Comparison of ENCODE assay signal across 7 cellular contexts in genomic region chr11:68313574-68314202, GRCh38. TPM values are rescaled to one million over a fixed set of nuclear protein-coding genes. Genes with fewer than 3 reads are reported as not detected.
DNase-seq lines count a peak whose midpoint lies in the region; ATAC-seq, FAIRE-seq and TF ChIP-seq lines count a peak whose summit lies in the region.

No MANE protein-coding gene starts in this region.

- no peak for TF ChIP-seq RAD21 in H1 (IDR thresholded peaks at IDR 0.05 in 1 of 2, conservative IDR thresholded peaks at IDR 0.05 in 1 of 2; ENCODE audit: low read depth in 2 of 2, low read length in 2 of 2)

- DNase-seq in GM12891 (ENCODE audit: insufficient read length, low spot score) = no peak
- peak; percentile 87 for DNase-seq in OCI-M1 (lab: John Stamatoyannopoulos, UW)
- DNase-seq in H1 (ENCODE audit: low read depth in 1 of 2, low spot score in 2 of 2) = no peak
- DNase-seq in natural killer cell treated with Interleukin-12 subunit alpha and Interleukin-12 subunit beta and Interleukin-15 and Interleukin-18, amount 100 ng/mL, for 72 hours (ENCODE audit: low spot score) = no peak
- no peak for DNase-seq in amniotic stem cell (lab: John Stamatoyannopoulos, UW)
- no peak for DNase-seq in NCI-H2107 treated with DMSO at 0.1 percent for 48 hours (lab: John Stamatoyannopoulos, UW; ENCODE audit: unreplicated experiment)

- H4K8ac ChIP-seq in H1 (ENCODE audit: extremely low read depth, insufficient read depth, low read length) = peak overlapping the region; percentile 47; the same call in 1 of the 2 replicates

- TF ChIP-seq EP300 in H1 (IDR thresholded peaks at IDR 0.05; ENCODE audit: borderline replicate concordance in 1 of 2, low read depth in 2 of 2, low read length in 2 of 2) = no peak

- H3K27me3 ChIP-seq in H1 (replicated peaks in 1 of 4; ENCODE audit: control insufficient read depth in 3 of 4, extremely low read depth in 1 of 4, insufficient read depth in 3 of 4, low read length in 3 of 4) = peaks cover 0 to 8% (median 3%) of the 10 kb centered on the region in 4 experiments; a peak in 3 of 7 replicates

- H4K20me1 ChIP-seq in H1 (replicated peaks in 1 of 2; ENCODE audit: control insufficient read depth in 1 of 2, insufficient read depth in 2 of 2, low read length in 2 of 2) = peaks cover 0 to 2% of the 10 kb centered on the region in 2 experiments

- no peak overlapping the region for H4K5ac ChIP-seq in H1 (ENCODE audit: insufficient read length, low read depth, low read length)

- H3K4ac ChIP-seq in H1 (replicated peaks; ENCODE audit: insufficient read length, low read depth, low read length) = no peak overlapping the region

- no peak overlapping the region for H2BK120ac ChIP-seq in H1 (replicated peaks; ENCODE audit: low read depth, low read length)

- H2BK15ac ChIP-seq in H1 (ENCODE audit: low read length) = no peak overlapping the region

- H3K14ac ChIP-seq in H1 (ENCODE audit: insufficient read length) = no peak overlapping the region

- peak overlapping the region; percentile 83 for H3K18ac ChIP-seq in H1 (ENCODE audit: extremely low read depth, low read length)

- WGBS in H1 (ENCODE audit: extremely low coverage in 1 of 2, insufficient coverage in 1 of 2, insufficient read length in 1 of 2, insufficient replicate concordance in 2 of 2, low coverage in 1 of 2, low lambda C conversion rate in 2 of 2, missing lambda C conversion rate in 1 of 2), 2 experiments = 9% methylated on average over 19 of the region's 19 CpGs; no CpG with 5 or more reads in 1 of the 2 experiments

- FAIRE-seq in GM12891 (lab: Jason Lieb, UNC) = peak; percentile 41
- FAIRE-seq in H1 (lab: Jason Lieb, UNC) = no peak

- TF ChIP-seq POLR2A in GM12891 (IDR thresholded peaks at IDR 0.05; ENCODE audit: low read depth, low read length) (no peak), H1 (IDR thresholded peaks at IDR 0.05; ENCODE audit: control extremely low read depth in 1 of 2, low read depth in 2 of 2, low read length in 2 of 2) (no peak)

- no peaks in the 10 kb centered on the region for H3K36me3 ChIP-seq in H1 (ENCODE audit: control insufficient read depth in 2 of 4, insufficient read depth in 4 of 4, low read length in 3 of 4)

- no peaks in the 10 kb centered on the region for H3K36me3 Mint-ChIP-seq in natural killer cell treated with Interleukin-12 subunit alpha and Interleukin-12 subunit beta and Interleukin-15 and Interleukin-18, amount 100 ng/mL, for 72 hours

- H3K23me2 ChIP-seq in H1 (ENCODE audit: low read depth, low read length) = peaks cover 7% of the 10 kb centered on the region; the same call in 1 of the 2 replicates

- no peak overlapping the region for H2AFZ ChIP-seq in H1 (ENCODE audit: low read length)

- no peak for ATAC-seq in natural killer cell treated with Interleukin-12 subunit alpha and Interleukin-12 subunit beta and Interleukin-15 and Interleukin-18, amount 100 ng/mL, for 72 hours
- no peak for ATAC-seq in GM21825 (IDR thresholded peaks at IDR 0.05; ENCODE audit: unreplicated experiment)

- TF ChIP-seq CTCF in H1 (IDR thresholded peaks at IDR 0.05; ENCODE audit: control extremely low read depth in 1 of 3, insufficient read depth in 1 of 3, low read depth in 1 of 3, low read length in 3 of 3) = no peak

- peaks cover 0 to 50% of the 10 kb centered on the region in 2 experiments; a peak in 3 of 4 replicates for H3K79me2 ChIP-seq in H1 (ENCODE audit: control insufficient read depth in 1 of 2, insufficient read depth in 2 of 2, low read length in 2 of 2)

- H3K9ac ChIP-seq in H1 (replicated peaks in 1 of 4; ENCODE audit: extremely low read depth in 1 of 4, low read depth in 3 of 4, low read length in 3 of 4) = peak overlapping the region; percentile 8 to 72 (median 52); a peak in 6 of 7 replicates

- no peak overlapping the region for H3K56ac ChIP-seq in H1 (replicated peaks; ENCODE audit: insufficient read length, low read depth, low read length)

- CTCF ChIA-PET in H1 (lab: Charles Lee; ENCODE audit: partially characterized antibody) = interaction anchor here (0.7 to 2.5 kb wide), 9 partner anchors 11 to 106 kb away, joined by 3 to 13 read pairs (median 4); no protein-coding TSS in a partner anchor

- H3K27me3 Mint-ChIP-seq in natural killer cell treated with Interleukin-12 subunit alpha and Interleukin-12 subunit beta and Interleukin-15 and Interleukin-18, amount 100 ng/mL, for 72 hours = peaks cover 24 to 27% of the 10 kb centered on the region in 2 donors

- no peak overlapping the region; the same call in 1 of the 2 replicates for H2BK5ac ChIP-seq in H1 (ENCODE audit: low read depth, low read length)

- POLR2A ChIA-PET in H1 (lab: Charles Lee; ENCODE audit: partially characterized antibody) = interaction anchor here (0.8 to 3.6 kb wide), 11 partner anchors 9 to 99 kb away, joined by 3 to 19 read pairs (median 5); partner anchors contain the start of gene C11orf24

- peaks cover 9 to 11% of the 10 kb centered on the region in 2 donors for H3K4me1 Mint-ChIP-seq in natural killer cell treated with Interleukin-12 subunit alpha and Interleukin-12 subunit beta and Interleukin-15 and Interleukin-18, amount 100 ng/mL, for 72 hours (ENCODE audit: low read depth in 2 of 2)

- peak overlapping the region; percentile 76 for H3K4me3 Mint-ChIP-seq in natural killer cell treated with Interleukin-12 subunit alpha and Interleukin-12 subunit beta and Interleukin-15 and Interleukin-18, amount 100 ng/mL, for 72 hours

- H2BK20ac ChIP-seq in H1 (ENCODE audit: low read length) = no peak overlapping the region

- peak overlapping the region; percentile 27; the same call in 1 of the 2 replicates for H2BK12ac ChIP-seq in H1 (ENCODE audit: low read depth, low read length)

- no peak overlapping the region for H3K27ac Mint-ChIP-seq in natural killer cell treated with Interleukin-12 subunit alpha and Interleukin-12 subunit beta and Interleukin-15 and Interleukin-18, amount 100 ng/mL, for 72 hours

- H3K79me1 ChIP-seq in H1 (ENCODE audit: low read depth, low read length) = peaks cover 6% of the 10 kb centered on the region

- peak overlapping the region; percentile 78 to 90 for H3K4me2 ChIP-seq in H1 (ENCODE audit: insufficient read depth in 1 of 2, low read depth in 2 of 2, low read length in 2 of 2)

- H2AK5ac ChIP-seq in H1 (ENCODE audit: low read depth, low read length) = no peak overlapping the region; the same call in 1 of the 2 replicates

- no peaks in the 10 kb centered on the region for H3K9me3 ChIP-seq in H1 (ENCODE audit: insufficient read depth in 2 of 2, low read depth in 1 of 2, low read length in 1 of 2)

- no peaks in the 10 kb centered on the region for H3K9me3 Mint-ChIP-seq in natural killer cell treated with Interleukin-12 subunit alpha and Interleukin-12 subunit beta and Interleukin-15 and Interleukin-18, amount 100 ng/mL, for 72 hours

- H3K23ac ChIP-seq in H1 (ENCODE audit: insufficient read length) = no peak overlapping the region

- peak overlapping the region; percentile 58 to 84 (median 70) for H3K4me3 ChIP-seq in H1 (ENCODE audit: extremely low read depth in 1 of 4, insufficient read depth in 2 of 4, low read depth in 3 of 4, low read length in 4 of 4)

- H3K27ac ChIP-seq in H1 (ENCODE audit: low read depth, low read length) = no peak overlapping the region

- peak overlapping the region; percentile 20 for H4K91ac ChIP-seq in H1 (replicated peaks; ENCODE audit: insufficient read length, low read length)

- peaks cover 8 to 41% (median 29%) of the 10 kb centered on the region in 4 experiments for H3K4me1 ChIP-seq in H1 (replicated peaks in 1 of 4; ENCODE audit: control insufficient read depth in 3 of 4, insufficient read depth in 4 of 4, low read length in 3 of 4)

TF ChIP-seq in GM12891, 5 proteins besides CTCF, POLR2A, EP300 and RAD21:
- TF ChIP-seq POLR2AphosphoS5 (IDR thresholded peaks at IDR 0.05; ENCODE audit: low read depth, low read length) (no peak), SPI1 (IDR thresholded peaks at IDR 0.05; ENCODE audit: low read depth, low read length) (no peak), POU2F2 (IDR thresholded peaks at IDR 0.05; ENCODE audit: low read depth, low read length) (no peak), PAX5 (IDR thresholded peaks at IDR 0.05; ENCODE audit: insufficient read depth, low read length, severe bottlenecking) (no peak), TAF1 (IDR thresholded peaks at IDR 0.05; ENCODE audit: low read depth, low read length) (no peak)
TF ChIP-seq in GM12891: peak in this region for 0.

TF ChIP-seq in H1, 55 proteins besides CTCF, POLR2A, EP300 and RAD21 (continues in another document):
- TF ChIP-seq TAF1 (IDR thresholded peaks at IDR 0.05; ENCODE audit: low read depth, low read length) = peak; percentile 32; the same call in 1 of the 2 replicates
- no peak for TF ChIP-seq ZNF274 (IDR thresholded peaks at IDR 0.05; ENCODE audit: borderline replicate concordance, extremely low read depth, low read length)

RNA-seq across cellular contexts. Expression of gene LRP5, which starts 1.3 kb away (rescaled TPM):
- 5.2 TPM for polyA plus RNA-seq in GM12891 (2012; ENCODE audit: low read depth, missing spikeins)
- 35.4 and 38.9 TPM in 2 replicates for total RNA-seq in H1 (2021; fragmentation: NEBNext Ultra II Directional; extraction: Animal tissue kit (Norgen Biotek cat#: 25700))
- 19.0 and 31.5 TPM in 2 replicates for polyA plus RNA-seq in H1 (2011; rRNA removed)
- 13.8 TPM for polyA plus RNA-seq in H1 (2011; cell fraction: cytosol; rRNA removed)
- polyA plus RNA-seq in H1 (2011; cell fraction: nucleus; rRNA removed) = 38.9 TPM
- polyA plus RNA-seq in H1 (2012, experiment 1 of 2) = 17.8 to 35.8 TPM (median 32.9 TPM) in 4 replicates
- 29.9 TPM for polyA plus RNA-seq in H1 (2012, experiment 2 of 2)
- 62.7 TPM for polyA plus RNA-seq in H1 (2013, experiment 1 of 2)
- 63.2 TPM for polyA plus RNA-seq in H1 (2013, experiment 2 of 2)
- 22.5 and 24.7 TPM in 2 replicates for polyA minus RNA-seq in H1 (2011; rRNA and poly(A)+ RNA removed)
- 27.4 TPM for polyA minus RNA-seq in H1 (2011; cell fraction: cytosol; rRNA and poly(A)+ RNA removed)
- 23.6 TPM for polyA minus RNA-seq in H1 (2011; cell fraction: nucleus; rRNA and poly(A)+ RNA removed)
- total RNA-seq in natural killer cell treated with Interleukin-12 subunit alpha and Interleukin-12 subunit beta and Interleukin-15 and Interleukin-18, amount 100 ng/mL, for 72 hours = 1 to 10 TPM in 1 of 2 donors, under 1 TPM in 1; 0.93 to 2.1 TPM

RNA-seq across cellular contexts. Expression of gene C11orf24, which starts 41.9 kb away (rescaled TPM):
- 33.0 TPM for polyA plus RNA-seq in GM12891 (2012; ENCODE audit: low read depth, missing spikeins)
- 45.3 and 45.4 TPM in 2 replicates for total RNA-seq in H1 (2021; fragmentation: NEBNext Ultra II Directional; extraction: Animal tissue kit (Norgen Biotek cat#: 25700))
- polyA plus RNA-seq in H1 (2011; rRNA removed) = 51.7 and 63.5 TPM in 2 replicates
- 41.2 TPM for polyA plus RNA-seq in H1 (2011; cell fraction: cytosol; rRNA removed)
- polyA plus RNA-seq in H1 (2011; cell fraction: nucleus; rRNA removed) = 46.1 TPM
- 31.5 to 47.3 TPM (median 39.6 TPM) in 4 replicates for polyA plus RNA-seq in H1 (2012, experiment 1 of 2)
- 35.9 TPM for polyA plus RNA-seq in H1 (2012, experiment 2 of 2)
- 70.2 TPM for polyA plus RNA-seq in H1 (2013, experiment 1 of 2)
- 79.0 TPM for polyA plus RNA-seq in H1 (2013, experiment 2 of 2)
- 18.7 and 23.8 TPM in 2 replicates for polyA minus RNA-seq in H1 (2011; rRNA and poly(A)+ RNA removed)
- polyA minus RNA-seq in H1 (2011; cell fraction: cytosol; rRNA and poly(A)+ RNA removed) = 33.8 TPM
- polyA minus RNA-seq in H1 (2011; cell fraction: nucleus; rRNA and poly(A)+ RNA removed) = 28.2 TPM
- 10 to 100 TPM; 43.0 to 64.8 TPM for total RNA-seq in natural killer cell treated with Interleukin-12 subunit alpha and Interleukin-12 subunit beta and Interleukin-15 and Interleukin-18, amount 100 ng/mL, for 72 hours

Comparison
In these comparisons a context has a peak if more than half of its experiments do, and no peak if none do; other contexts are left out.
1. RNA of gene LRP5, which starts 1.3 kb away (total RNA-seq): 35.4 to 38.9 TPM in H1; 0.93 to 2.1 TPM in natural killer cell treated with Interleukin-12 subunit alpha and Interleukin-12 subunit beta and Interleukin-15 and Interleukin-18, amount 100 ng/mL, for 72 hours; every median in the first group is over 10 times any median in the second.